Comparison of ENCODE assay signal across 8 cellular contexts in the genomic region with DNA sequence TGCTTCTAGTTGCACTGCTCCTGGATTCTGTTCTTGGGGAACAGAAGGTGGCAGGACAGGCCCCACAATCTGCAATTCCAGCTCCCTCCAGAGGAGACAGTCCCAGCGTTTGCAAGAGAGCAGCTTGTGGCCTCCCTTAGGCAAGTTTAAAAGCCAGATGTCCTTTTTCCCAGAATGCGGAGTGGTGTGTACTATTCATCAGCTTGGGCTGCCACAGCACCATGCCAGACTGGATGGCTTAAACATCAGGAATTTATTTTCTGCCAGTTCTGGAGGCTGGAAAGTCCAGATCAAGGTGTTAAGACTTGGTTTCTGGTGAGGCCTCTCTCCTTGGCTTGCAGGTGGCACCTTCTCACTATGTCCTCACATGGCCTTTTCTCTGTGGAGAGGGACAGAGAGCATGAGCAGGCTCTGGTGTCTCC. TPM values are rescaled to one million over a fixed set of nuclear protein-coding genes. Genes with fewer than 3 reads are reported as not detected.
DNase-seq lines count a peak whose midpoint lies in the region; ATAC-seq lines count a peak whose summit lies in the region.
"Had no signal": no experiment of that assay in that cellular context is flagged by ENCODE, and none has a peak within 500 bp of the region (broad histone marks: within the 10 kb centered on the region; RNA-seq: fewer than 3 reads in every experiment).

No MANE protein-coding gene starts in this region.

- no peaks in the 10 kb centered on the region for H3K27me3 Mint-ChIP-seq in activated T-helper 17 cell treated with anti-CD3 and anti-CD28 coated beads, Interleukin-2, amount 50 U/mL, for 72 hours

- ATAC-seq in activated T-helper 17 cell treated with anti-CD3 and anti-CD28 coated beads, Interleukin-2, amount 50 U/mL, for 72 hours (replicated peaks) = no peak
- no peak for ATAC-seq in GM18502 (IDR thresholded peaks at IDR 0.05; ENCODE audit: poor library complexity, unreplicated experiment)
- ATAC-seq: right cardiac atrium had no signal

- no peaks in the 10 kb centered on the region for H3K9me3 Mint-ChIP-seq in activated T-helper 17 cell treated with anti-CD3 and anti-CD28 coated beads, Interleukin-2, amount 50 U/mL, for 72 hours

- peak overlapping the region; percentile 46 for H3K27ac Mint-ChIP-seq in activated T-helper 17 cell treated with anti-CD3 and anti-CD28 coated beads, Interleukin-2, amount 50 U/mL, for 72 hours

- H3K4me3 Mint-ChIP-seq in activated T-helper 17 cell treated with anti-CD3 and anti-CD28 coated beads, Interleukin-2, amount 50 U/mL, for 72 hours = no peak overlapping the region

- H3K36me3 Mint-ChIP-seq in activated T-helper 17 cell treated with anti-CD3 and anti-CD28 coated beads, Interleukin-2, amount 50 U/mL, for 72 hours (ENCODE audit: low read depth) = peaks cover 41% of the 10 kb centered on the region

- peaks cover 46% of the 10 kb centered on the region for H3K4me1 Mint-ChIP-seq in activated T-helper 17 cell treated with anti-CD3 and anti-CD28 coated beads, Interleukin-2, amount 50 U/mL, for 72 hours

- DNase-seq in EH (ENCODE audit: low read depth) (peak; percentile 76), KG1 (lab: John Stamatoyannopoulos, UW) (peak; percentile 9), myocyte (ENCODE audit: low read depth) (peak; percentile 63), C1 segment of cervical spinal cord (lab: John Stamatoyannopoulos, UW) (no peak), amygdala (lab: John Stamatoyannopoulos, UW) (no peak)

RNA-seq across cellular contexts. Expression of a gene that starts 11.7 kb away (rescaled TPM):
- total RNA-seq in activated T-helper 17 cell treated with anti-CD3 and anti-CD28 coated beads, Interleukin-2, amount 50 U/mL, for 72 hours = 100 to 1,000 TPM in 1 of 2 donors, 10 to 100 TPM in 1; 81.2 to 166 TPM
- 0.70 and 2.5 TPM in 2 replicates for total RNA-seq in myocyte
- 3.8 TPM for polyA plus RNA-seq in myocyte (2012)

RNA-seq across cellular contexts. Expression of a gene that starts 47.3 kb away (rescaled TPM):
- total RNA-seq in activated T-helper 17 cell treated with anti-CD3 and anti-CD28 coated beads, Interleukin-2, amount 50 U/mL, for 72 hours = 1 to 10 TPM in 1 of 2 donors, not detected in 1; 1.2 TPM
- not detected in 2 replicates for total RNA-seq in myocyte
- polyA plus RNA-seq in myocyte (2012) = not detected
- total RNA-seq: right cardiac atrium had no signal
- polyA plus RNA-seq: right cardiac atrium had no signal

RNA-seq across cellular contexts. Expression of a gene that starts 51.2 kb away (rescaled TPM):
- total RNA-seq in activated T-helper 17 cell treated with anti-CD3 and anti-CD28 coated beads, Interleukin-2, amount 50 U/mL, for 72 hours = not detected
- not detected in 2 replicates for total RNA-seq in myocyte
- polyA plus RNA-seq in myocyte (2012) = 0.16 TPM

Comparison
In these comparisons a context has a peak if more than half of its experiments do, and no peak if none do; other contexts are left out.
1. DNase-seq: peak in EH (single experiment), KG1 (single experiment) and myocyte (single experiment); none in C1 segment of cervical spinal cord (0 of 14) and amygdala (0 of 56).
2. RNA of a gene that starts 11.7 kb away (total RNA-seq): 81.2 to 166 TPM in activated T-helper 17 cell treated with anti-CD3 and anti-CD28 coated beads, Interleukin-2, amount 50 U/mL, for 72 hours; 0.70 to 2.5 TPM in myocyte; every median in the first group is over 10 times any median in the second.